17 cellular contexts compared by ENCODE assay signal in the genomic region with DNA sequence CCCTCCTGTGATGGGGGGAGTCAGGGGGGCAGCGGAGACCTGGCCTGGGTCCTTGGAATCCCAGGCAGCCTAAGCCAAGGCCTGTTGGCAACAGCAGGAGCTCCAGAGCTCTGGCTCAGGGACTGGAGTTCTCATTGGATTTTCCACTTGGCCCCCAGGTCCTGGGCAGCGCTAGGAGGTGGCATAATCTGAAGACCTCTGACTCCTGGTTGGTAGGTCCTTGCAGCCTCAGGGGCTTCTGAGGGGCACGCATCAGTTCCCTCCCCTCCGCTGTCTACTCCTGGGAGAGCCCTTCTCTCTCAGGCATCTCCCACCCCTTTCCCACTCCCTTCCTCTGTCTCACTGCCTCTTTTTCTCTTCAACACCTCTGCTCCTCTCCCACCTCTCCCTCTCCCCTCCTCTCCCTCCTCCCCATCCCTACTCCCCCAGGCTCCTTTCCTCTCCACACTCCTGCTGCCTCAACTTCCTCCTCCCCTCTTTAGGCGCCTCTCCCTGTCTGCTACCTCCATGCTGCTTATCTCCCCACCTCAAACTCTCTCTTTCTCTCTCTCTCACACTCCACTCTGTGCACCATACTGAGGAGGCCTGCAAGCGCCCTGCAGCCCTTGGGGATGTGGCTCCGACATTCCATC. TPM values are rescaled to one million over a fixed set of nuclear protein-coding genes. Genes with fewer than 3 reads are reported as not detected.
DNase-seq lines count a peak whose midpoint lies in the region; ATAC-seq, FAIRE-seq and TF ChIP-seq lines count a peak whose summit lies in the region.
"Had no signal": no experiment of that assay in that cellular context is flagged by ENCODE, and none has a peak within 500 bp of the region (broad histone marks: within the 10 kb centered on the region; RNA-seq: fewer than 3 reads in every experiment).

No MANE protein-coding gene starts in this region.

- TF ChIP-seq EP300 in K562 (IDR thresholded peaks at IDR 0.05; ENCODE audit: low read length) (no peak), neural cell (conservative IDR thresholded peaks at IDR 0.05; ENCODE audit: poor library complexity, severe bottlenecking) (no peak), transverse colon (IDR thresholded peaks at IDR 0.05; ENCODE audit: low read depth) (no peak)

- H3K36me3 ChIP-seq in HEK293 (ENCODE audit: control insufficient read depth in 2 of 2, insufficient read depth in 1 of 2, low read length in 2 of 2) (no peaks in the 10 kb centered on the region), K562 (ENCODE audit: control insufficient read depth, insufficient read depth, low read length) (no peaks in the 10 kb centered on the region), neural cell (ENCODE audit: insufficient read depth, low read length) (no peaks in the 10 kb centered on the region), brain microvascular endothelial cell (replicated peaks) (no peaks in the 10 kb centered on the region), transverse colon (no peaks in the 10 kb centered on the region)
- H3K36me3 ChIP-seq: BLaER1 treated with 17β-estradiol and CSF1 and Interleukin-3, amounts not matched to agents 10 nM and 100 nM had no signal

- no peak overlapping the region for H3K4me3 Mint-ChIP-seq in activated T-helper 17 cell treated with anti-CD3 and anti-CD28 coated beads, Interleukin-2, amount 50 U/mL, for 72 hours
- H3K4me3 Mint-ChIP-seq: CD8-positive, alpha-beta memory T cell had no signal

- no peaks in the 10 kb centered on the region for H3K9me3 ChIP-seq in HEK293 (ENCODE audit: control insufficient read depth, insufficient read depth, low read depth, low read length)
- H3K9me3 ChIP-seq in K562 (replicated peaks; ENCODE audit: control insufficient read depth, insufficient read depth, low read depth, low read length), result no peaks in the 10 kb centered on the region
- H3K9me3 ChIP-seq in neural cell (ENCODE audit: low read length), result no peaks in the 10 kb centered on the region
- no peaks in the 10 kb centered on the region for H3K9me3 ChIP-seq in transverse colon
- H3K9me3 ChIP-seq: A549; BLaER1 treated with 17β-estradiol and CSF1 and Interleukin-3, amounts not matched to agents 10 nM and 100 nM had no signal

- TF ChIP-seq POLR2A in K562 (conservative IDR thresholded peaks at IDR 0.05) (no peak), transverse colon (IDR thresholded peaks at IDR 0.05) (no peak)

- H4K20me1 ChIP-seq in K562 (replicated peaks; ENCODE audit: control insufficient read depth, insufficient read depth, low read length) (peaks cover 12% of the 10 kb centered on the region; the same call in 1 of the 2 replicates), neural cell (ENCODE audit: insufficient read depth) (no peaks in the 10 kb centered on the region)
- H4K20me1 ChIP-seq: BLaER1 treated with 17β-estradiol and CSF1 and Interleukin-3, amounts not matched to agents 10 nM and 100 nM had no signal

- H3K27me3 ChIP-seq in K562 (ENCODE audit: control insufficient read depth in 2 of 2, insufficient read depth in 2 of 2, low read length in 2 of 2), result peaks cover 0 to 44% of the 10 kb centered on the region in 2 experiments; a peak in 2 of 5 replicates
- no peaks in the 10 kb centered on the region for H3K27me3 ChIP-seq in neural cell (ENCODE audit: insufficient read depth, low read depth, low read length)
- peaks cover 11% of the 10 kb centered on the region for H3K27me3 ChIP-seq in brain microvascular endothelial cell (replicated peaks)
- H3K27me3 ChIP-seq in transverse colon, result peaks cover 9% of the 10 kb centered on the region
- H3K27me3 ChIP-seq: BLaER1 treated with 17β-estradiol and CSF1 and Interleukin-3, amounts not matched to agents 10 nM and 100 nM had no signal

- no peak for TF ChIP-seq RAD21 in K562 (CRISPR knock-in tag; conservative IDR thresholded peaks at IDR 0.05 in 1 of 2, IDR thresholded peaks at IDR 0.05 in 1 of 2)
- no peak for TF ChIP-seq RAD21 in neural cell (conservative IDR thresholded peaks at IDR 0.05)

- H3K27me3 Mint-ChIP-seq in activated T-helper 17 cell treated with anti-CD3 and anti-CD28 coated beads, Interleukin-2, amount 50 U/mL, for 72 hours, result peaks cover 25% of the 10 kb centered on the region

- CTCF ChIA-PET in HEK293 (lab: Yijun Ruan, JAX), result interaction anchor here (0.6 to 11.2 kb wide), 17 partner anchors 8 to 1807 kb away, joined by 3 to 142 read pairs (median 4); no protein-coding TSS in a partner anchor
- CTCF ChIA-PET in K562 (lab: Yijun Ruan, JAX; ENCODE audit: low intra/inter-chr PET ratio), result interaction anchor here (1.2 kb wide), 1 partner anchor 108 kb away, joined by 4 read pairs; no protein-coding TSS in a partner anchor

- in situ Hi-C loops in K562 (cut with MboI) (loop anchor here (5.0 kb wide), 1 partner anchor 101 kb away; no protein-coding TSS in a partner anchor), brain microvascular endothelial cell (cut with HindIII; ENCODE audit: low pct_ligation_motif_present, low sequenced_read_pairs) (no loop called here), transverse colon (cut with MboI; ENCODE audit: low pct_ligation_motif_present in 1 of 4, low pct_unique_long_range_greater_than_20kb in 1 of 4, low sequenced_read_pairs in 3 of 4) (loop anchor here in 1 of 4 donors (25.0 kb wide), 1 partner anchor 386 kb away; no protein-coding TSS in a partner anchor)

- no peaks in the 10 kb centered on the region for H3K9me2 ChIP-seq in neural cell (ENCODE audit: insufficient read depth, low read length)

- ATAC-seq in K562, result no peak
- no peak for ATAC-seq in activated T-helper 17 cell treated with anti-CD3 and anti-CD28 coated beads, Interleukin-2, amount 50 U/mL, for 72 hours (replicated peaks)

- H3K36me3 Mint-ChIP-seq in activated T-helper 17 cell treated with anti-CD3 and anti-CD28 coated beads, Interleukin-2, amount 50 U/mL, for 72 hours (ENCODE audit: low read depth), result no peaks in the 10 kb centered on the region
- H3K36me3 Mint-ChIP-seq: CD8-positive, alpha-beta memory T cell had no signal

- DNase-seq in K562 (ENCODE audit: extremely low read depth in 1 of 4, low spot score in 3 of 4) (no peak), brain microvascular endothelial cell (no peak), transverse colon (no peak)
- DNase-seq: GOT3, KG1, NCI-H187 had no signal

- H3K4me3 ChIP-seq in HEK293 (ENCODE audit: low read depth, low read length) (no peak overlapping the region), K562 (no peak overlapping the region), neural cell (ENCODE audit: low read length) (no peak overlapping the region), brain microvascular endothelial cell (ENCODE audit: low read depth, low read length) (no peak overlapping the region), transverse colon (no peak overlapping the region)
- H3K4me3 ChIP-seq: A549; BLaER1 treated with 17β-estradiol and CSF1 and Interleukin-3, amounts not matched to agents 10 nM and 100 nM; GM12878 had no signal

- no peak overlapping the region for H3K4me2 ChIP-seq in K562 (ENCODE audit: insufficient read depth, low read length)
- no peak overlapping the region for H3K4me2 ChIP-seq in neural cell (ENCODE audit: low read length)
- H3K4me2 ChIP-seq: A549 had no signal

- no TSS peak for BruUV-seq in K562 (replicated peaks; lab: Mats Ljungman, UMichigan)

- TF ChIP-seq CTCF in HEK293 (tag by site-specific recombination; IDR thresholded peaks at IDR 0.05) (no peak), K562 (IDR thresholded peaks at IDR 0.05 in 2 of 3, conservative IDR thresholded peaks at IDR 0.05 in 1 of 3; ENCODE audit: insufficient read depth in 2 of 3, low read depth in 1 of 3, low read length in 3 of 3) (no peak), neural cell (IDR thresholded peaks at IDR 0.05; ENCODE audit: poor library complexity, severe bottlenecking) (no peak), brain microvascular endothelial cell (IDR thresholded peaks at IDR 0.05; ENCODE audit: low read depth, low read length, missing control alignments) (no peak), transverse colon (IDR thresholded peaks at IDR 0.05) (no peak)

- H3K9me3 Mint-ChIP-seq in activated T-helper 17 cell treated with anti-CD3 and anti-CD28 coated beads, Interleukin-2, amount 50 U/mL, for 72 hours, result no peaks in the 10 kb centered on the region
- H3K9me3 Mint-ChIP-seq: CD8-positive, alpha-beta memory T cell had no signal

- H3K79me2 ChIP-seq in K562 (ENCODE audit: control insufficient read depth, insufficient read depth, low read length) (no peaks in the 10 kb centered on the region), neural cell (replicated peaks; ENCODE audit: insufficient read depth, low read length) (no peaks in the 10 kb centered on the region)

- no peak overlapping the region for H3K27ac Mint-ChIP-seq in activated T-helper 17 cell treated with anti-CD3 and anti-CD28 coated beads, Interleukin-2, amount 50 U/mL, for 72 hours
- H3K27ac Mint-ChIP-seq: CD8-positive, alpha-beta memory T cell had no signal

- intact Hi-C loops in K562 (cut with micrococcal nuclease), result no loop called here
- intact Hi-C loops in transverse colon (cut with DNase I; ENCODE audit: low total_unique reads), result no loop called here

- no peaks in the 10 kb centered on the region for H3K4me1 Mint-ChIP-seq in activated T-helper 17 cell treated with anti-CD3 and anti-CD28 coated beads, Interleukin-2, amount 50 U/mL, for 72 hours
- H3K4me1 Mint-ChIP-seq: CD8-positive, alpha-beta memory T cell had no signal

- H3K9me1 ChIP-seq in K562 (ENCODE audit: control insufficient read depth, insufficient read depth, low read length), result no peaks in the 10 kb centered on the region

- H3K9ac ChIP-seq in K562 (ENCODE audit: insufficient read depth in 1 of 2, low read depth in 2 of 2, low read length in 2 of 2) (no peak overlapping the region), neural cell (ENCODE audit: low read length) (peak overlapping the region; percentile 18)
- H3K9ac ChIP-seq: BLaER1 treated with 17β-estradiol and CSF1 and Interleukin-3, amounts not matched to agents 10 nM and 100 nM had no signal

- no peaks in the 10 kb centered on the region for H3K4me1 ChIP-seq in HEK293 (ENCODE audit: control insufficient read depth, insufficient read depth, low read length)
- H3K4me1 ChIP-seq in K562 (replicated peaks in 1 of 2; ENCODE audit: control insufficient read depth in 2 of 2, insufficient read depth in 2 of 2, low read length in 2 of 2), result no peaks in the 10 kb centered on the region; a peak in 1 of 5 replicates
- no peaks in the 10 kb centered on the region for H3K4me1 ChIP-seq in transverse colon
- H3K4me1 ChIP-seq: A549 had no signal

- FAIRE-seq in K562 (lab: Jason Lieb, UNC), result no peak
- FAIRE-seq: A549, GM12878, GM19239, HepG2 had no signal

- WGBS in K562 (ENCODE audit: insufficient coverage, low coverage, missing lambda C conversion rate), result 0% methylated on average over 6 of the region's 7 CpGs
- WGBS in transverse colon (ENCODE audit: low coverage in 1 of 2), 2 donors, result 75 to 79% methylated on average over 2 to 6 of the region's 7 CpGs

- H3K27ac ChIP-seq in HEK293 (ENCODE audit: extremely low read depth, low read depth, low read length) (no peak overlapping the region), K562 (ENCODE audit: extremely low read depth, low read depth, low read length) (no peak overlapping the region), neural cell (ENCODE audit: low read length) (peak overlapping the region; percentile 33), temporal lobe (ENCODE audit: low read depth, low read length) (peak overlapping the region; percentile 93), brain microvascular endothelial cell (no peak overlapping the region), transverse colon (no peak overlapping the region)
- H3K27ac ChIP-seq: A549 had no signal

- peak overlapping the region; percentile 42; the same call in 1 of the 2 replicates for H2AFZ ChIP-seq in K562 (ENCODE audit: low read depth, low read length)
- no peak overlapping the region for H2AFZ ChIP-seq in neural cell (ENCODE audit: low read depth, low read length)

- POLR2A ChIA-PET in HEK293 (lab: Yijun Ruan, JAX) (no interaction called here), K562 (lab: Yijun Ruan, JAX) (interaction anchor here (0.6 to 0.7 kb wide), 3 partner anchors 13 to 1480 kb away, joined by 3 to 4 read pairs (median 3); no protein-coding TSS in a partner anchor)

- H3F3A ChIP-seq in neural cell (ENCODE audit: insufficient read depth, low read length, poor library complexity, severe bottlenecking), result no peaks in the 10 kb centered on the region

RNA-seq across cellular contexts. Expression of a gene that starts 41.1 kb away (rescaled TPM):
- total RNA-seq in K562 (2011; cell fraction: chromatin; rRNA removed; ENCODE audit: low replicate concordance), result not detected in 2 replicates
- not detected in 2 replicates for total RNA-seq in K562 (2011; cell fraction: nucleolus; rRNA removed)
- not detected in 2 replicates for total RNA-seq in K562 (2011; cell fraction: nucleoplasm; rRNA removed)
- not detected in 2 replicates for total RNA-seq in K562 (2014; rRNA removed)
- not detected in 2 replicates for total RNA-seq in K562 (2014; rRNA removed; fragmentation: Illumina TruSeq; extraction: Trizol)
- not detected in 2 replicates for total RNA-seq in K562 (2015; rRNA removed; fragmentation: Illumina TruSeq; extraction: Trizol)
- total RNA-seq in K562 (2021), result not detected in 2 replicates
- not detected in 2 replicates for polyA plus RNA-seq in K562 (2011; rRNA removed)
- polyA plus RNA-seq in K562 (2011; cell fraction: cytosol; rRNA removed), result not detected in 2 replicates
- polyA plus RNA-seq in K562 (2011; cell fraction: nucleus; rRNA removed), result not detected in 2 replicates
- 0.01 TPM in 1 of 2 replicates, not detected in the other for polyA plus RNA-seq in K562 (2012)
- not detected in 2 replicates for polyA plus RNA-seq in K562 (2014; fragmentation: Illumina TruSeq; extraction: Trizol)
- polyA plus RNA-seq in K562 (2014; fragmentation: Nextera tagmentation; extraction: Ambion mirVana), result not detected
- polyA plus RNA-seq in K562 (2014; rRNA removed), result not detected in 2 replicates
- polyA minus RNA-seq in K562 (2011; rRNA and poly(A)+ RNA removed), result not detected in 2 replicates
- not detected in 2 replicates for polyA minus RNA-seq in K562 (2011; cell fraction: cytosol; rRNA and poly(A)+ RNA removed)
- not detected in 2 replicates for polyA minus RNA-seq in K562 (2011; cell fraction: nucleus; rRNA and poly(A)+ RNA removed)
- 43.2 and 52.0 TPM in 2 replicates for polyA plus RNA-seq in neural cell
- 61.6 and 66.3 TPM in 2 replicates for polyA minus RNA-seq in neural cell
- total RNA-seq in temporal lobe, result 54.6 TPM
- under 1 TPM in 3 of 4 donors, not detected in 1; 0.20 to 0.55 (median 0.48) TPM for total RNA-seq in transverse colon
- not detected for total RNA-seq in activated T-helper 17 cell treated with anti-CD3 and anti-CD28 coated beads, Interleukin-2, amount 50 U/mL, for 72 hours
- total RNA-seq: CD8-positive, alpha-beta memory T cell; GM12878; HepG2; SK-MEL-5 had no signal
- polyA plus RNA-seq: A549; CD8-positive, alpha-beta memory T cell; GM12878; HepG2 had no signal

Comparison
In these comparisons a context has a peak if more than half of its experiments do, and no peak if none do; other contexts are left out.
1. H3K27ac ChIP-seq: peak in neural cell (single experiment) and temporal lobe (single experiment); none in HEK293 (single experiment), K562 (single experiment), brain microvascular endothelial cell (single experiment) and transverse colon (0 of 4).
2. RNA of a gene that starts 41.1 kb away (total RNA-seq): 54.6 TPM in temporal lobe (single experiment); 0.20 to 0.55 TPM in transverse colon, not detected in K562 and not detected in activated T-helper 17 cell treated with anti-CD3 and anti-CD28 coated beads, Interleukin-2, amount 50 U/mL, for 72 hours; every median in the first group is over 10 times any median in the second.